20 cellular contexts compared by ENCODE assay signal in the genomic region with DNA sequence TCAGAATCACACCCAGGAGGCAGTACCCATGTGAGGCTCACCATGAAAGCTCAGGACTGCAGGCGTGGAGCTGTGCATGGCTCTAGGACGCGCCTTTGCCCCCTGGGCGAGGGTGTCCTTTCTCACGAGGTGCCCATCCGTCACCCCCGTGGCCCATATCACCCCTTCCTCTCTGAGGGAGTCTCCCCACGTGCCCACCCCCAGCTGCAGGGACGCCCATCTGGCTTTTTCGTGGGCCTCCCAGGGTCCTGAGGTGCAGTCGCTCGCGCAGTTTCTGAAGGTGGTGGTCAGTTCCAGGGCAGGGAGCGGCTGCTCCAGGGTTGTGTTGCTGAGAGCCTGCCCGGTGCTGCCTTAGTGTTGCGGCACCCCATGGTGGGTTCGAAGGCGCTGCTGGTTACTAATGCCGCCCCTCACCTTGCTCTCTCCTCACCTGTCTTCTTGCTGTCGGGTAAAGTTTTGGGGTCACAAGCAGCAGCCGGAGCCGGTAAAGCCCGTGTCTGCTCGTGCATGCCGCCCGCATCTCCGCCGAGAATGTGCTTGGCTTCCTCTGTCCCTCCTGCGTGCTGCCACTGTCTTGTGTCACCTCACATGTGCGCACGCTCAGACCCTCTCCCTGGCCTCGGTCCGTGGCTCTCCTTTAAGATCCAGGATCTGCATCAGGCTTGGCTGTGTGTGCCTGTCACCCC. TPM values are rescaled to one million over a fixed set of nuclear protein-coding genes. Genes with fewer than 3 reads are reported as not detected.
A peak's percentile ranks its signal among the peaks of the same experiment; 100 is the strongest.
DNase-seq lines count a peak whose midpoint lies in the region; ATAC-seq, FAIRE-seq and TF ChIP-seq lines count a peak whose summit lies in the region.
"Had no signal": no experiment of that assay in that cellular context is flagged by ENCODE, and none has a peak within 500 bp of the region (broad histone marks: within the 10 kb centered on the region; RNA-seq: fewer than 3 reads in every experiment).

No MANE protein-coding gene starts in this region.

- TF ChIP-seq EP300 in HepG2 (IDR thresholded peaks at IDR 0.05; ENCODE audit: low read depth in 2 of 2, low read length in 2 of 2) (no peak), HepG2 (CRISPR knock-in tag; IDR thresholded peaks at IDR 0.05; ENCODE audit: borderline replicate concordance) (no peak)

- peak overlapping the region; percentile 60 to 77 (median 76) for H3K4me3 Mint-ChIP-seq in T-cell
- H3K4me3 Mint-ChIP-seq in dendritic cell treated with granulocyte-macrophage colony-stimulating factor and Interleukin-4, amounts not matched to agents 40 ng/mL and 50 ng/mL, for 4 days: no peak overlapping the region
- H3K4me3 Mint-ChIP-seq in HFFc6: no peak overlapping the region

- POLR2A ChIA-PET in HepG2 (lab: Yijun Ruan, JAX) (interaction anchor here (1.5 kb wide), 1 partner anchor 11 kb away, joined by 4 read pairs; a partner anchor contains a TSS), T-cell (lab: Charles Lee) (no interaction called here)

- ATAC-seq in HepG2 (no peak), right lobe of liver (no peak), T-cell (replicated peaks in 1 of 4) (peak in 3 of 4 experiments; percentile 15 to 37 (median 24)), GM19452 (IDR thresholded peaks at IDR 0.05; ENCODE audit: unreplicated experiment) (no peak)

- H3K27me3 ChIP-seq in HepG2 (ENCODE audit: control insufficient read depth in 1 of 2, insufficient read depth in 2 of 2, low read length in 2 of 2): no peaks in the 10 kb centered on the region
- no peaks in the 10 kb centered on the region for H3K27me3 ChIP-seq in right lobe of liver
- H3K27me3 ChIP-seq: MG63 had no signal

- in situ Hi-C loops in HepG2 (cut with HindIII; ENCODE audit: extremely low pct_ligation_motif_present, low pct_unique_long_range_greater_than_20kb): no loop called here

- no peak for FAIRE-seq in HepG2 (lab: Jason Lieb, UNC)

- intact Hi-C loops in HepG2 (cut with micrococcal nuclease; ENCODE audit: unreplicated experiment): no loop called here
- intact Hi-C loops in right lobe of liver (cut with DNase I): no loop called here
- intact Hi-C loops in dendritic cell treated with granulocyte-macrophage colony-stimulating factor and Interleukin-4, amounts not matched to agents 40 ng/mL and 50 ng/mL, for 4 days (cut with micrococcal nuclease): no loop called here

- H3K9me3 Mint-ChIP-seq in T-cell (no peaks in the 10 kb centered on the region), HFFc6 (no peaks in the 10 kb centered on the region)
- no peaks in the 10 kb centered on the region for H3K9me3 Mint-ChIP-seq in dendritic cell treated with granulocyte-macrophage colony-stimulating factor and Interleukin-4, amounts not matched to agents 40 ng/mL and 50 ng/mL, for 4 days

- peaks cover 13% of the 10 kb centered on the region for H3K36me3 Mint-ChIP-seq in T-cell
- peaks cover 100% of the 10 kb centered on the region for H3K36me3 Mint-ChIP-seq in dendritic cell treated with granulocyte-macrophage colony-stimulating factor and Interleukin-4, amounts not matched to agents 40 ng/mL and 50 ng/mL, for 4 days (ENCODE audit: low read depth)
- no peaks in the 10 kb centered on the region; the same call in 1 of the 2 replicates for H3K36me3 Mint-ChIP-seq in HFFc6 (ENCODE audit: low read depth)

- H3K4me1 Mint-ChIP-seq in T-cell: peaks cover 4 to 6% (median 4%) of the 10 kb centered on the region in 3 donors
- no peaks in the 10 kb centered on the region for H3K4me1 Mint-ChIP-seq in dendritic cell treated with granulocyte-macrophage colony-stimulating factor and Interleukin-4, amounts not matched to agents 40 ng/mL and 50 ng/mL, for 4 days (ENCODE audit: low read depth)
- H3K4me1 Mint-ChIP-seq in HFFc6 (ENCODE audit: low read depth): no peaks in the 10 kb centered on the region

- H3K27ac Mint-ChIP-seq in T-cell (peak overlapping the region; percentile 70 to 79), HFFc6 (no peak overlapping the region)
- H3K27ac Mint-ChIP-seq in dendritic cell treated with granulocyte-macrophage colony-stimulating factor and Interleukin-4, amounts not matched to agents 40 ng/mL and 50 ng/mL, for 4 days: peak overlapping the region; percentile 56

- H3K4me3 ChIP-seq in HepG2 (replicated peaks in 1 of 3; ENCODE audit: insufficient read depth in 1 of 3, low read depth in 2 of 3, low read length in 3 of 3) (no peak overlapping the region), right lobe of liver (no peak overlapping the region)
- H3K4me3 ChIP-seq: MG63, PC-9 had no signal

- no peak overlapping the region for H3K9ac ChIP-seq in HepG2 (ENCODE audit: insufficient read depth, low read depth, low read length)

- H2AFZ ChIP-seq in HepG2 (ENCODE audit: low read length): no peak overlapping the region
- H2AFZ ChIP-seq: PC-9 had no signal

- WGBS in HepG2 (ENCODE audit: low lambda C conversion rate): 96% methylated on average over 33 of the region's 33 CpGs
- 100% methylated on average over 3 of the region's 33 CpGs for WGBS in right lobe of liver (ENCODE audit: insufficient coverage, low coverage, low lambda C conversion rate, missing lambda C conversion rate)

- no peak for TF ChIP-seq RAD21 in HepG2 (CRISPR knock-in tag; IDR thresholded peaks at IDR 0.05)

- H3K36me3 ChIP-seq in HepG2 (replicated peaks in 1 of 2; ENCODE audit: control insufficient read depth in 1 of 2, insufficient read depth in 2 of 2, low read length in 2 of 2) (peaks cover 46 to 76% of the 10 kb centered on the region in 2 experiments), right lobe of liver (peaks cover 0 to 25% (median 10%) of the 10 kb centered on the region in 4 donors)

- TF ChIP-seq CTCF in HepG2 (CRISPR knock-in tag; IDR thresholded peaks at IDR 0.05) (no peak), right lobe of liver (IDR thresholded peaks at IDR 0.05) (no peak), HFFc6 (IDR thresholded peaks at IDR 0.05) (no peak)

- H3K27ac ChIP-seq in HepG2 (ENCODE audit: extremely low read length, insufficient read depth, low read length) (no peak overlapping the region), right lobe of liver (no peak overlapping the region)
- H3K27ac ChIP-seq: PC-9, VCaP had no signal

- H3K4me2 ChIP-seq in HepG2 (ENCODE audit: low read depth, low read length): no peak overlapping the region
- H3K4me2 ChIP-seq: PC-9 had no signal

- H4K20me1 ChIP-seq in HepG2 (ENCODE audit: insufficient read depth, low read length): peaks cover 1% of the 10 kb centered on the region; the same call in 1 of the 2 replicates

- no peaks in the 10 kb centered on the region for H3K27me3 Mint-ChIP-seq in T-cell
- H3K27me3 Mint-ChIP-seq in dendritic cell treated with granulocyte-macrophage colony-stimulating factor and Interleukin-4, amounts not matched to agents 40 ng/mL and 50 ng/mL, for 4 days: no peaks in the 10 kb centered on the region
- no peaks in the 10 kb centered on the region; the same call in 1 of the 2 replicates for H3K27me3 Mint-ChIP-seq in HFFc6 (ENCODE audit: insufficient read depth)

- DNase-seq in HepG2 (ENCODE audit: low spot score): no peak
- DNase-seq in right lobe of liver: no peak
- DNase-seq in T-cell: no peak
- DNase-seq in HFFc6: no peak
- no peak for DNase-seq in DMS53 (lab: John Stamatoyannopoulos, UW)
- no peak for DNase-seq in NCI-H1694 treated with DMSO at 0.1 percent for 48 hours (lab: John Stamatoyannopoulos, UW)
- DNase-seq: amygdala, DMS 273 treated with DMSO at 0.1 percent for 48 hours, hippocampal formation, mesendoderm, MG63, NCI-H1930, NCI-H524, PC-9 had no signal

- no peaks in the 10 kb centered on the region for H3K4me1 ChIP-seq in HepG2 (ENCODE audit: insufficient read depth, low read length)
- no peaks in the 10 kb centered on the region for H3K4me1 ChIP-seq in right lobe of liver

- peak in 1 of 2 experiments; percentile 35; a peak in 2 of 4 replicates for TF ChIP-seq POLR2A in HepG2 (IDR thresholded peaks at IDR 0.05; ENCODE audit: insufficient read depth in 1 of 2, low read depth in 2 of 2, low read length in 2 of 2)
- no peak for TF ChIP-seq POLR2A in right lobe of liver (IDR thresholded peaks at IDR 0.05)

- H3K79me2 ChIP-seq in HepG2 (ENCODE audit: insufficient read depth, low read length): no peaks in the 10 kb centered on the region

- H3K9me3 ChIP-seq in HepG2 (ENCODE audit: low read length) (no peaks in the 10 kb centered on the region), right lobe of liver (no peaks in the 10 kb centered on the region)
- H3K9me3 ChIP-seq: MG63 had no signal

- no TSS peak for BruUV-seq in HepG2 (replicated peaks; lab: Mats Ljungman, UMichigan)

- CTCF ChIA-PET in HepG2 (lab: Yijun Ruan, JAX; ENCODE audit: low intra/inter-chr PET ratio, low total read pairs) (no interaction called here), T-cell (lab: Charles Lee) (no interaction called here)

RNA-seq across cellular contexts. Expression of a gene that starts 9.4 kb away (rescaled TPM):
- not detected in 2 replicates for total RNA-seq in HepG2 (2016; rRNA removed; fragmentation: Illumina TruSeq; extraction: Trizol)
- total RNA-seq in HepG2 (2016; cell fraction: cytosol; rRNA removed; fragmentation: Illumina TruSeq; extraction: Trizol; ENCODE audit: low read depth): not detected in 2 replicates
- not detected in 2 replicates for total RNA-seq in HepG2 (2016; cell fraction: insoluble cytoplasmic fraction; rRNA removed; fragmentation: Illumina TruSeq; extraction: Trizol)
- not detected in 2 replicates for total RNA-seq in HepG2 (2016; cell fraction: membrane; rRNA removed; fragmentation: Illumina TruSeq; extraction: Trizol)
- total RNA-seq in HepG2 (2016; cell fraction: nucleus; rRNA removed; fragmentation: Illumina TruSeq; extraction: Trizol): not detected in 2 replicates
- 0.03 TPM in 1 of 2 replicates, not detected in the other for polyA plus RNA-seq in HepG2 (2011; rRNA removed)
- polyA plus RNA-seq in HepG2 (2011; cell fraction: cytosol; rRNA removed): 0.03 TPM in 1 of 2 replicates, not detected in the other
- 0.09 and 0.14 TPM in 2 replicates for polyA plus RNA-seq in HepG2 (2011; cell fraction: nucleus; rRNA removed)
- not detected in 2 replicates for polyA plus RNA-seq in HepG2 (2012)
- not detected in 2 replicates for polyA plus RNA-seq in HepG2 (2016; cell fraction: cytosol; fragmentation: Illumina TruSeq; extraction: Trizol; ENCODE audit: low read depth)
- polyA plus RNA-seq in HepG2 (2016; cell fraction: insoluble cytoplasmic fraction; fragmentation: Illumina TruSeq; extraction: Trizol; ENCODE audit: low read depth): not detected in 2 replicates
- not detected in 2 replicates for polyA plus RNA-seq in HepG2 (2016; cell fraction: membrane; fragmentation: Illumina TruSeq; extraction: Trizol; ENCODE audit: low read depth)
- polyA plus RNA-seq in HepG2 (2016; cell fraction: nucleus; fragmentation: Illumina TruSeq; extraction: Trizol; ENCODE audit: insufficient read depth, low read depth): not detected in 2 replicates
- not detected in 2 replicates for polyA minus RNA-seq in HepG2 (2011; rRNA and poly(A)+ RNA removed; ENCODE audit: low replicate concordance)
- polyA minus RNA-seq in HepG2 (2011; cell fraction: cytosol; rRNA and poly(A)+ RNA removed): not detected in 2 replicates
- polyA minus RNA-seq in HepG2 (2011; cell fraction: nucleus; rRNA and poly(A)+ RNA removed): under 0.01 and 0.12 TPM in 2 replicates
- not detected for total RNA-seq in right lobe of liver
- under 1 TPM in 3 of 5 donors, not detected in 2; 0.16 to 0.35 (median 0.23) TPM for total RNA-seq in T-cell
- total RNA-seq in HFFc6 (2021; fragmentation: NEBNext Ultra II Directional; extraction: Animal tissue kit (Norgen Biotek cat#: 25700)): under 1 TPM in 1 of 6 experiments, not detected in 5; 0.02 TPM
- total RNA-seq: kidney epithelial cell, PC-9, renal cortical epithelial cell had no signal

RNA-seq across cellular contexts. Expression of a gene that starts 10.9 kb away (rescaled TPM):
- total RNA-seq in HepG2 (2016; rRNA removed; fragmentation: Illumina TruSeq; extraction: Trizol): 51.4 and 132 TPM in 2 replicates
- 32.3 and 33.5 TPM in 2 replicates for total RNA-seq in HepG2 (2016; cell fraction: cytosol; rRNA removed; fragmentation: Illumina TruSeq; extraction: Trizol; ENCODE audit: low read depth)
- 44.4 and 147 TPM in 2 replicates for total RNA-seq in HepG2 (2016; cell fraction: insoluble cytoplasmic fraction; rRNA removed; fragmentation: Illumina TruSeq; extraction: Trizol)
- total RNA-seq in HepG2 (2016; cell fraction: membrane; rRNA removed; fragmentation: Illumina TruSeq; extraction: Trizol): 36.6 and 38.2 TPM in 2 replicates
- 173 and 206 TPM in 2 replicates for total RNA-seq in HepG2 (2016; cell fraction: nucleus; rRNA removed; fragmentation: Illumina TruSeq; extraction: Trizol)
- 132 and 173 TPM in 2 replicates for polyA plus RNA-seq in HepG2 (2011; rRNA removed)
- 40.1 and 86.0 TPM in 2 replicates for polyA plus RNA-seq in HepG2 (2011; cell fraction: cytosol; rRNA removed)
- 1,804 and 3,077 TPM in 2 replicates for polyA plus RNA-seq in HepG2 (2011; cell fraction: nucleus; rRNA removed)
- polyA plus RNA-seq in HepG2 (2012): 112 and 149 TPM in 2 replicates
- polyA plus RNA-seq in HepG2 (2016; cell fraction: cytosol; fragmentation: Illumina TruSeq; extraction: Trizol; ENCODE audit: low read depth): 5.1 and 5.7 TPM in 2 replicates
- polyA plus RNA-seq in HepG2 (2016; cell fraction: insoluble cytoplasmic fraction; fragmentation: Illumina TruSeq; extraction: Trizol; ENCODE audit: low read depth): 47.2 and 54.2 TPM in 2 replicates
- 13.3 and 16.2 TPM in 2 replicates for polyA plus RNA-seq in HepG2 (2016; cell fraction: membrane; fragmentation: Illumina TruSeq; extraction: Trizol; ENCODE audit: low read depth)
- 572 and 622 TPM in 2 replicates for polyA plus RNA-seq in HepG2 (2016; cell fraction: nucleus; fragmentation: Illumina TruSeq; extraction: Trizol; ENCODE audit: insufficient read depth, low read depth)
- polyA minus RNA-seq in HepG2 (2011; rRNA and poly(A)+ RNA removed; ENCODE audit: low replicate concordance): 69.2 and 278 TPM in 2 replicates
- polyA minus RNA-seq in HepG2 (2011; cell fraction: cytosol; rRNA and poly(A)+ RNA removed): 47.8 and 61.7 TPM in 2 replicates
- 203 and 232 TPM in 2 replicates for polyA minus RNA-seq in HepG2 (2011; cell fraction: nucleus; rRNA and poly(A)+ RNA removed)
- 10 to 100 TPM; 17.4 to 42.8 (median 29.5) TPM for total RNA-seq in right lobe of liver
- total RNA-seq in T-cell: 100 to 1,000 TPM; 109 to 129 (median 122) TPM
- 100 to 1,000 TPM; 106 to 123 (median 112) TPM for total RNA-seq in HFFc6 (2021; fragmentation: NEBNext Ultra II Directional; extraction: Animal tissue kit (Norgen Biotek cat#: 25700))

RNA-seq across cellular contexts. Expression of a gene that starts 29.3 kb away (rescaled TPM):
- total RNA-seq in HepG2 (2016; rRNA removed; fragmentation: Illumina TruSeq; extraction: Trizol) (not detected in 2 replicates), right lobe of liver (not detected), T-cell (not detected)
- not detected in 2 replicates for total RNA-seq in HepG2 (2016; cell fraction: cytosol; rRNA removed; fragmentation: Illumina TruSeq; extraction: Trizol; ENCODE audit: low read depth)
- not detected in 2 replicates for total RNA-seq in HepG2 (2016; cell fraction: insoluble cytoplasmic fraction; rRNA removed; fragmentation: Illumina TruSeq; extraction: Trizol)
- not detected in 2 replicates for total RNA-seq in HepG2 (2016; cell fraction: membrane; rRNA removed; fragmentation: Illumina TruSeq; extraction: Trizol)
- total RNA-seq in HepG2 (2016; cell fraction: nucleus; rRNA removed; fragmentation: Illumina TruSeq; extraction: Trizol): not detected in 2 replicates
- not detected in 2 replicates for polyA plus RNA-seq in HepG2 (2011; rRNA removed)
- not detected in 2 replicates for polyA plus RNA-seq in HepG2 (2011; cell fraction: cytosol; rRNA removed)
- polyA plus RNA-seq in HepG2 (2011; cell fraction: nucleus; rRNA removed): not detected in 2 replicates
- polyA plus RNA-seq in HepG2 (2012): 0.27 TPM in 1 of 2 replicates, not detected in the other
- polyA plus RNA-seq in HepG2 (2016; cell fraction: cytosol; fragmentation: Illumina TruSeq; extraction: Trizol; ENCODE audit: low read depth): not detected in 2 replicates
- not detected in 2 replicates for polyA plus RNA-seq in HepG2 (2016; cell fraction: insoluble cytoplasmic fraction; fragmentation: Illumina TruSeq; extraction: Trizol; ENCODE audit: low read depth)
- not detected in 2 replicates for polyA plus RNA-seq in HepG2 (2016; cell fraction: membrane; fragmentation: Illumina TruSeq; extraction: Trizol; ENCODE audit: low read depth)
- polyA plus RNA-seq in HepG2 (2016; cell fraction: nucleus; fragmentation: Illumina TruSeq; extraction: Trizol; ENCODE audit: insufficient read depth, low read depth): not detected in 2 replicates
- polyA minus RNA-seq in HepG2 (2011; rRNA and poly(A)+ RNA removed; ENCODE audit: low replicate concordance): not detected in 2 replicates
- polyA minus RNA-seq in HepG2 (2011; cell fraction: cytosol; rRNA and poly(A)+ RNA removed): not detected in 2 replicates
- not detected in 2 replicates for polyA minus RNA-seq in HepG2 (2011; cell fraction: nucleus; rRNA and poly(A)+ RNA removed)
- total RNA-seq in HFFc6 (2021; fragmentation: NEBNext Ultra II Directional; extraction: Animal tissue kit (Norgen Biotek cat#: 25700)): not detected
- total RNA-seq: PC-9 had no signal

RNA-seq across cellular contexts. Expression of a gene that starts 47.8 kb away (rescaled TPM):
- total RNA-seq in HepG2 (2016; rRNA removed; fragmentation: Illumina TruSeq; extraction: Trizol) (0.20 and 0.27 TPM in 2 replicates), right lobe of liver (not detected), T-cell (not detected)
- total RNA-seq in HepG2 (2016; cell fraction: cytosol; rRNA removed; fragmentation: Illumina TruSeq; extraction: Trizol; ENCODE audit: low read depth): not detected in 2 replicates
- 0.33 and 0.45 TPM in 2 replicates for total RNA-seq in HepG2 (2016; cell fraction: insoluble cytoplasmic fraction; rRNA removed; fragmentation: Illumina TruSeq; extraction: Trizol)
- 0.12 and 0.17 TPM in 2 replicates for total RNA-seq in HepG2 (2016; cell fraction: membrane; rRNA removed; fragmentation: Illumina TruSeq; extraction: Trizol)
- total RNA-seq in HepG2 (2016; cell fraction: nucleus; rRNA removed; fragmentation: Illumina TruSeq; extraction: Trizol): 0.28 and 0.53 TPM in 2 replicates
- 5.1 and 8.6 TPM in 2 replicates for polyA plus RNA-seq in HepG2 (2011; rRNA removed)
- 4.3 and 7.9 TPM in 2 replicates for polyA plus RNA-seq in HepG2 (2011; cell fraction: cytosol; rRNA removed)
- 81.1 and 86.7 TPM in 2 replicates for polyA plus RNA-seq in HepG2 (2011; cell fraction: nucleus; rRNA removed)
- polyA plus RNA-seq in HepG2 (2012): 2.6 and 6.6 TPM in 2 replicates
- polyA plus RNA-seq in HepG2 (2016; cell fraction: cytosol; fragmentation: Illumina TruSeq; extraction: Trizol; ENCODE audit: low read depth): 0.14 TPM in 1 of 2 replicates, not detected in the other
- polyA plus RNA-seq in HepG2 (2016; cell fraction: insoluble cytoplasmic fraction; fragmentation: Illumina TruSeq; extraction: Trizol; ENCODE audit: low read depth): 0.37 TPM in 1 of 2 replicates, not detected in the other
- polyA plus RNA-seq in HepG2 (2016; cell fraction: membrane; fragmentation: Illumina TruSeq; extraction: Trizol; ENCODE audit: low read depth): 0.29 TPM in 1 of 2 replicates, not detected in the other
- polyA plus RNA-seq in HepG2 (2016; cell fraction: nucleus; fragmentation: Illumina TruSeq; extraction: Trizol; ENCODE audit: insufficient read depth, low read depth): 0.62 and 0.85 TPM in 2 replicates
- polyA minus RNA-seq in HepG2 (2011; rRNA and poly(A)+ RNA removed; ENCODE audit: low replicate concordance): 0.37 and 4.3 TPM in 2 replicates
- polyA minus RNA-seq in HepG2 (2011; cell fraction: cytosol; rRNA and poly(A)+ RNA removed): 2.0 and 2.2 TPM in 2 replicates
- polyA minus RNA-seq in HepG2 (2011; cell fraction: nucleus; rRNA and poly(A)+ RNA removed): 6.4 and 9.9 TPM in 2 replicates
- not detected for total RNA-seq in HFFc6 (2021; fragmentation: NEBNext Ultra II Directional; extraction: Animal tissue kit (Norgen Biotek cat#: 25700))
- total RNA-seq: PC-9 had no signal
- polyA plus RNA-seq: neural cell had no signal

Comparison
In these comparisons a context has a peak if more than half of its experiments do, and no peak if none do; other contexts are left out.
1. ATAC-seq: peak in T-cell (3 of 4); none in HepG2 (single experiment), right lobe of liver (0 of 4) and GM19452 (single experiment).
2. H3K4me3 Mint-ChIP-seq: peak in T-cell (3 of 3); none in dendritic cell treated with granulocyte-macrophage colony-stimulating factor and Interleukin-4, amounts not matched to agents 40 ng/mL and 50 ng/mL, for 4 days (single experiment) and HFFc6 (single experiment).